In genomic region chr9:130245474-130245873, GRCh38 we compare ENCODE assay signal across 35 cellular contexts. TPM values are rescaled to one million over a fixed set of nuclear protein-coding genes. Genes with fewer than 3 reads are reported as not detected.
"Had no signal": no experiment of that assay in that cellular context is flagged by ENCODE, and none has a peak within 500 bp of the region (broad histone marks: within the 10 kb centered on the region; RNA-seq: fewer than 3 reads in every experiment).

No MANE protein-coding gene starts in this region.

- DNase-seq: activated CD4-positive, alpha-beta memory T cell treated with anti-CD3 and anti-CD28 coated beads for 36 hours; activated CD4-positive, alpha-beta T cell treated with anti-CD3 and anti-CD28 coated beads for 36 hours; activated CD4-positive, alpha-beta T cell treated with anti-CD3 and anti-CD28 coated beads, Interleukin-2, amount 10 ng/mL, durations not matched to agents 24 days and 14 days; activated CD4-positive, CD25-positive, alpha-beta regulatory T cell; activated CD4-positive, CD25-positive, alpha-beta regulatory T cell treated with anti-CD3 and anti-CD28 coated beads, Interleukin-2, amount 50 U/mL, for 72 hours; activated CD8-positive, alpha-beta memory T cell treated with anti-CD3 and anti-CD28 coated beads, Interleukin-2, amount 10 ng/mL, durations not matched to agents 7 days and 5 days; activated CD8-positive, alpha-beta memory T cell treated with anti-CD3 and anti-CD28 coated beads, Interleukin-2, amount 50 U/mL, for 4 hours; activated CD8-positive, alpha-beta T cell treated with anti-CD3 and anti-CD28 coated beads, Interleukin-2, amount 10 ng/mL, durations not matched to agents 7 days and 5 days; activated gamma-delta T cell; activated naive CD4-positive, alpha-beta T cell; activated naive CD4-positive, alpha-beta T cell treated with anti-CD3 and anti-CD28 coated beads, Interleukin-2, amount 10 ng/mL, durations not matched to agents 7 days and 5 days; activated naive CD8-positive, alpha-beta T cell treated with anti-CD3 and anti-CD28 coated beads, Interleukin-2, amount 10 ng/mL, durations not matched to agents 7 days and 5 days; activated T-cell treated with anti-CD3 and anti-CD28 coated beads, Interleukin-2, amount 50 U/mL, for 1 hour; cortex of kidney; dermis blood vessel endothelial cell; effector CD4-positive, alpha-beta T cell; effector memory CD8-positive, alpha-beta T cell; esophagus squamous epithelium; foreskin melanocyte; T-helper 1 cell; T-helper 17 cell; T1000 had no signal

- H3K27ac ChIP-seq: ascending aorta, breast epithelium, cardiac muscle cell, epithelial cell of prostate, esophagus squamous epithelium, gastroesophageal sphincter had no signal

- ATAC-seq: activated CD4-positive, alpha-beta T cell treated with anti-CD3 and anti-CD28 coated beads for 36 hours; activated CD8-positive, alpha-beta memory T cell treated with anti-CD3 and anti-CD28 coated beads, Interleukin-2, amount 10 ng/mL, durations not matched to agents 7 days and 5 days; activated CD8-positive, alpha-beta T cell treated with anti-CD3 and anti-CD28 coated beads, Interleukin-2, amount 10 ng/mL, durations not matched to agents 7 days and 5 days; activated naive CD4-positive, alpha-beta T cell treated with anti-CD3 and anti-CD28 coated beads, Interleukin-2, amount 50 U/mL, for 72 hours; activated T-helper 17 cell treated with anti-CD3 and anti-CD28 coated beads, Interleukin-2, amount 50 U/mL, for 72 hours; effector memory CD8-positive, alpha-beta T cell; gastroesophageal sphincter; T-helper 17 cell had no signal

- H3K4me3 Mint-ChIP-seq: activated CD4-positive, alpha-beta memory T cell treated with anti-CD3 and anti-CD28 coated beads for 36 hours; activated CD4-positive, alpha-beta T cell treated with anti-CD3 and anti-CD28 coated beads for 36 hours; activated CD4-positive, alpha-beta T cell treated with anti-CD3 and anti-CD28 coated beads, Interleukin-2, amount 10 ng/mL, durations not matched to agents 24 days and 14 days; activated CD8-positive, alpha-beta memory T cell treated with anti-CD3 and anti-CD28 coated beads, Interleukin-2, amount 10 ng/mL, durations not matched to agents 7 days and 5 days; activated CD8-positive, alpha-beta T cell treated with anti-CD3 and anti-CD28 coated beads, Interleukin-2, amount 10 ng/mL, durations not matched to agents 7 days and 5 days; activated naive CD4-positive, alpha-beta T cell treated with anti-CD3 and anti-CD28 coated beads, Interleukin-2, amount 10 ng/mL, durations not matched to agents 7 days and 5 days; activated naive CD8-positive, alpha-beta T cell treated with anti-CD3 and anti-CD28 coated beads, Interleukin-2, amount 10 ng/mL, durations not matched to agents 7 days and 5 days; activated T-helper 17 cell treated with anti-CD3 and anti-CD28 coated beads, Interleukin-2, amount 50 U/mL, for 72 hours; brain; central memory CD8-positive, alpha-beta T cell; effector memory CD8-positive, alpha-beta T cell; T-helper 17 cell; T-helper 2 cell treated with Interferon-gamma antibody and Interleukin-4, amounts not matched to agents 5 μg/mL and 100 μg/mL, for 36 hours had no signal

- H3K4me1 ChIP-seq: breast epithelium had no signal

- H3K27me3 Mint-ChIP-seq: activated T-helper 17 cell treated with anti-CD3 and anti-CD28 coated beads, Interleukin-2, amount 50 U/mL, for 72 hours; central memory CD8-positive, alpha-beta T cell; effector memory CD8-positive, alpha-beta T cell; T-helper 17 cell had no signal

- H3K27ac Mint-ChIP-seq: activated CD4-positive, alpha-beta memory T cell treated with anti-CD3 and anti-CD28 coated beads for 36 hours; activated CD4-positive, alpha-beta T cell treated with anti-CD3 and anti-CD28 coated beads for 36 hours; activated CD4-positive, alpha-beta T cell treated with anti-CD3 and anti-CD28 coated beads, Interleukin-2, amount 10 ng/mL, durations not matched to agents 24 days and 14 days; activated CD8-positive, alpha-beta memory T cell treated with anti-CD3 and anti-CD28 coated beads, Interleukin-2, amount 10 ng/mL, durations not matched to agents 7 days and 5 days; activated CD8-positive, alpha-beta T cell treated with anti-CD3 and anti-CD28 coated beads, Interleukin-2, amount 10 ng/mL, durations not matched to agents 7 days and 5 days; activated naive CD4-positive, alpha-beta T cell treated with anti-CD3 and anti-CD28 coated beads, Interleukin-2, amount 10 ng/mL, durations not matched to agents 7 days and 5 days; activated naive CD4-positive, alpha-beta T cell treated with anti-CD3 and anti-CD28 coated beads, Interleukin-2, amount 50 U/mL, for 72 hours; activated naive CD8-positive, alpha-beta T cell treated with anti-CD3 and anti-CD28 coated beads, Interleukin-2, amount 10 ng/mL, durations not matched to agents 7 days and 5 days; activated T-helper 17 cell treated with anti-CD3 and anti-CD28 coated beads, Interleukin-2, amount 50 U/mL, for 72 hours; brain; effector memory CD8-positive, alpha-beta T cell; T-helper 17 cell; T-helper 2 cell treated with Interferon-gamma antibody and Interleukin-4, amounts not matched to agents 5 μg/mL and 100 μg/mL, for 36 hours had no signal

- H3K9me3 ChIP-seq: ascending aorta, breast epithelium, esophagus squamous epithelium, gastroesophageal sphincter had no signal

- H3K36me3 ChIP-seq: ascending aorta, breast epithelium, cardiac muscle cell, esophagus squamous epithelium, gastroesophageal sphincter had no signal

- H3K36me3 Mint-ChIP-seq: activated CD4-positive, alpha-beta memory T cell treated with anti-CD3 and anti-CD28 coated beads for 36 hours; activated CD8-positive, alpha-beta memory T cell treated with anti-CD3 and anti-CD28 coated beads, Interleukin-2, amount 10 ng/mL, durations not matched to agents 7 days and 5 days; activated naive CD4-positive, alpha-beta T cell treated with anti-CD3 and anti-CD28 coated beads, Interleukin-2, amount 10 ng/mL, durations not matched to agents 7 days and 5 days; activated naive CD4-positive, alpha-beta T cell treated with anti-CD3 and anti-CD28 coated beads, Interleukin-2, amount 50 U/mL, for 72 hours; activated naive CD8-positive, alpha-beta T cell treated with anti-CD3 and anti-CD28 coated beads, Interleukin-2, amount 10 ng/mL, durations not matched to agents 7 days and 5 days; brain had no signal

- H3K9me3 Mint-ChIP-seq: activated CD4-positive, alpha-beta memory T cell treated with anti-CD3 and anti-CD28 coated beads for 36 hours; activated CD4-positive, alpha-beta T cell treated with anti-CD3 and anti-CD28 coated beads, Interleukin-2, amount 10 ng/mL, durations not matched to agents 24 days and 14 days; activated naive CD4-positive, alpha-beta T cell treated with anti-CD3 and anti-CD28 coated beads, Interleukin-2, amount 10 ng/mL, durations not matched to agents 7 days and 5 days; activated naive CD4-positive, alpha-beta T cell treated with anti-CD3 and anti-CD28 coated beads, Interleukin-2, amount 50 U/mL, for 72 hours; activated naive CD8-positive, alpha-beta T cell treated with anti-CD3 and anti-CD28 coated beads, Interleukin-2, amount 10 ng/mL, durations not matched to agents 7 days and 5 days; activated T-helper 17 cell treated with anti-CD3 and anti-CD28 coated beads, Interleukin-2, amount 50 U/mL, for 72 hours; central memory CD8-positive, alpha-beta T cell; effector memory CD8-positive, alpha-beta T cell; T-helper 2 cell treated with Interferon-gamma antibody and Interleukin-4, amounts not matched to agents 5 μg/mL and 100 μg/mL, for 36 hours had no signal

- H3K4me3 ChIP-seq: ascending aorta, breast epithelium, cardiac muscle cell, esophagus squamous epithelium, gastroesophageal sphincter had no signal

- H3K27me3 ChIP-seq: ascending aorta, breast epithelium, cardiac muscle cell, gastroesophageal sphincter had no signal

RNA-seq across cellular contexts. Expression of gene HMCN2, which starts 20.1 kb away (rescaled TPM):
- total RNA-seq: activated CD4-positive, alpha-beta memory T cell treated with anti-CD3 and anti-CD28 coated beads for 36 hours; activated CD4-positive, alpha-beta T cell treated with anti-CD3 and anti-CD28 coated beads, Interleukin-2, amount 10 ng/mL, durations not matched to agents 24 days and 14 days; activated CD8-positive, alpha-beta memory T cell treated with anti-CD3 and anti-CD28 coated beads for 36 hours; activated CD8-positive, alpha-beta memory T cell treated with anti-CD3 and anti-CD28 coated beads, Interleukin-2, amount 10 ng/mL, durations not matched to agents 7 days and 5 days; activated CD8-positive, alpha-beta T cell treated with anti-CD3 and anti-CD28 coated beads, Interleukin-2, amount 10 ng/mL, durations not matched to agents 7 days and 5 days; activated naive CD4-positive, alpha-beta T cell treated with anti-CD3 and anti-CD28 coated beads, Interleukin-2, amount 50 U/mL, for 72 hours; activated naive CD8-positive, alpha-beta T cell treated with anti-CD3 and anti-CD28 coated beads, Interleukin-2, amount 10 ng/mL, durations not matched to agents 7 days and 5 days; activated T-helper 17 cell treated with anti-CD3 and anti-CD28 coated beads, Interleukin-2, amount 50 U/mL, for 72 hours; fibroblast of villous mesenchyme had no signal
- polyA plus RNA-seq: fibroblast of lung had no signal
